Comparison of ENCODE assay signal across 9 cellular contexts in genomic region chr11:12914401-12914912, GRCh38.
A peak's percentile ranks its signal among the peaks of the same experiment; 100 is the strongest.
DNase-seq lines count a peak whose midpoint lies in the region; ATAC-seq and TF ChIP-seq lines count a peak whose summit lies in the region.
"Had no signal": no experiment of that assay in that cellular context is flagged by ENCODE, and none has a peak within 500 bp of the region (broad histone marks: within the 10 kb centered on the region; RNA-seq: fewer than 3 reads in every experiment).

No MANE protein-coding gene starts in this region.

- H3K9me3 ChIP-seq in ascending aorta (no peaks in the 10 kb centered on the region), right cardiac atrium (ENCODE audit: control insufficient read depth, low read length) (no peaks in the 10 kb centered on the region), sigmoid colon (no peaks in the 10 kb centered on the region)

- no peaks in the 10 kb centered on the region for H3K27me3 ChIP-seq in ascending aorta
- H3K27me3 ChIP-seq in right cardiac atrium (ENCODE audit: control insufficient read depth, insufficient read depth) = no peaks in the 10 kb centered on the region
- H3K27me3 ChIP-seq in sigmoid colon = no peaks in the 10 kb centered on the region

- no peak overlapping the region for H3K4me3 ChIP-seq in ascending aorta
- H3K4me3 ChIP-seq in right cardiac atrium (ENCODE audit: low read length) = no peak overlapping the region
- no peak overlapping the region for H3K4me3 ChIP-seq in sigmoid colon

- peaks cover 16% of the 10 kb centered on the region for H3K27me3 Mint-ChIP-seq in activated T-cell treated with anti-CD3 and anti-CD28 coated beads, Interleukin-2, amount 50 U/mL, for 4 hours (ENCODE audit: low read depth)

- ATAC-seq in activated T-cell treated with anti-CD3 and anti-CD28 coated beads, Interleukin-2, amount 50 U/mL, for 4 hours = peak; percentile 46 to 57
- ATAC-seq in right cardiac atrium (peak; percentile 92 to 95), HG03039 (IDR thresholded peaks at IDR 0.05; ENCODE audit: unreplicated experiment) (no peak), HG02885 (IDR thresholded peaks at IDR 0.05; ENCODE audit: poor library complexity, unreplicated experiment) (no peak)

- intact Hi-C loops in ascending aorta (cut with DNase I) (no loop called here), right cardiac atrium (cut with DNase I) (no loop called here), sigmoid colon (cut with DNase I) (no loop called here)

- H3K4me3 Mint-ChIP-seq in activated T-cell treated with anti-CD3 and anti-CD28 coated beads, Interleukin-2, amount 50 U/mL, for 4 hours = no peak overlapping the region
- H3K4me3 Mint-ChIP-seq: central memory CD8-positive, alpha-beta T cell had no signal

- 45% methylated on average over 11 of the region's 11 CpGs for WGBS in right cardiac atrium
- WGBS in sigmoid colon, 2 donors = 53 to 87% methylated on average over 11 of the region's 11 CpGs

- TF ChIP-seq EP300 in sigmoid colon (IDR thresholded peaks at IDR 0.05) = no peak

- TF ChIP-seq POLR2A in sigmoid colon (IDR thresholded peaks at IDR 0.05) = no peak

- no peaks in the 10 kb centered on the region for H3K36me3 Mint-ChIP-seq in activated T-cell treated with anti-CD3 and anti-CD28 coated beads, Interleukin-2, amount 50 U/mL, for 4 hours (ENCODE audit: insufficient read depth)

- DNase-seq in activated T-cell treated with anti-CD3 and anti-CD28 coated beads, Interleukin-2, amount 50 U/mL, for 4 hours = no peak
- DNase-seq in activated T-cell treated with anti-CD3 and anti-CD28 coated beads for 4 hours = no peak
- DNase-seq in NCI-H1092 treated with DMSO at 0.1 percent for 48 hours (lab: John Stamatoyannopoulos, UW) = peak; percentile 71
- DNase-seq in ascending aorta (ENCODE audit: low spot score in 2 of 2) = peak in 1 of 2 donors; percentile 83
- DNase-seq in right cardiac atrium = peak; percentile 69 to 88 (median 85)
- DNase-seq in sigmoid colon = peak; percentile 92

- H3K4me1 Mint-ChIP-seq in activated T-cell treated with anti-CD3 and anti-CD28 coated beads, Interleukin-2, amount 50 U/mL, for 4 hours (ENCODE audit: low read depth) = no peaks in the 10 kb centered on the region
- H3K4me1 Mint-ChIP-seq: central memory CD8-positive, alpha-beta T cell had no signal

- H3K9me3 Mint-ChIP-seq in activated T-cell treated with anti-CD3 and anti-CD28 coated beads, Interleukin-2, amount 50 U/mL, for 4 hours = no peaks in the 10 kb centered on the region
- H3K9me3 Mint-ChIP-seq: central memory CD8-positive, alpha-beta T cell had no signal

- peak; percentile 54 to 67 (median 59) for TF ChIP-seq CTCF in ascending aorta (IDR thresholded peaks at IDR 0.05)
- peak in 2 of 4 experiments; percentile 32 to 53 for TF ChIP-seq CTCF in sigmoid colon (IDR thresholded peaks at IDR 0.05)

- H3K27ac ChIP-seq in ascending aorta (peak overlapping the region; percentile 59 to 61), right cardiac atrium (ENCODE audit: low read length) (no peak overlapping the region), sigmoid colon (peak overlapping the region; percentile 36 to 72 (median 64))

- H3K4me1 ChIP-seq in ascending aorta (peaks cover 2 to 3% of the 10 kb centered on the region in 2 donors), right cardiac atrium (ENCODE audit: control insufficient read depth, insufficient read depth, low read length) (peaks cover 4% of the 10 kb centered on the region), sigmoid colon (peaks cover 0 to 18% (median 17%) of the 10 kb centered on the region in 4 donors)

- no peaks in the 10 kb centered on the region for H3K36me3 ChIP-seq in ascending aorta
- H3K36me3 ChIP-seq in sigmoid colon = no peaks in the 10 kb centered on the region

Comparison
In these comparisons a context has a peak if more than half of its experiments do, and no peak if none do; other contexts are left out.
1. ATAC-seq: peak in activated T-cell treated with anti-CD3 and anti-CD28 coated beads, Interleukin-2, amount 50 U/mL, for 4 hours (2 of 2) and right cardiac atrium (2 of 2); none in HG03039 (single experiment) and HG02885 (single experiment).
2. DNase-seq: peak in NCI-H1092 treated with DMSO at 0.1 percent for 48 hours (single experiment), right cardiac atrium (3 of 3) and sigmoid colon (single experiment); none in activated T-cell treated with anti-CD3 and anti-CD28 coated beads, Interleukin-2, amount 50 U/mL, for 4 hours (single experiment) and activated T-cell treated with anti-CD3 and anti-CD28 coated beads for 4 hours (single experiment).